In genomic region chr2:229666811-229667210, GRCh38 we compare ENCODE assay signal across 8 cellular contexts. TPM values are rescaled to one million over a fixed set of nuclear protein-coding genes. Genes with fewer than 3 reads are reported as not detected.
"Had no signal": no experiment of that assay in that cellular context is flagged by ENCODE, and none has a peak within 500 bp of the region (broad histone marks: within the 10 kb centered on the region; RNA-seq: fewer than 3 reads in every experiment).

No MANE protein-coding gene starts in this region.

- DNase-seq: IMR-90, KBM-7, KG1 had no signal

- ATAC-seq: HepG2, K562 had no signal

- H3K27ac ChIP-seq: HL-60 had no signal

- H3K4me3 ChIP-seq: K562 had no signal

RNA-seq across cellular contexts. Expression of gene DNER, which starts 47.5 kb away (rescaled TPM):
- total RNA-seq: HepG2, HT-29, K562 had no signal
- polyA plus RNA-seq: HepG2, IgD-negative memory B cell, K562 had no signal
